In genomic region chr9:85716031-85716877, GRCh38 we compare ENCODE assay signal across 8 cellular contexts. TPM values are rescaled to one million over a fixed set of nuclear protein-coding genes. Genes with fewer than 3 reads are reported as not detected.
A peak's percentile ranks its signal among the peaks of the same experiment; 100 is the strongest.
DNase-seq lines count a peak whose midpoint lies in the region; ATAC-seq and TF ChIP-seq lines count a peak whose summit lies in the region.

No MANE protein-coding gene starts in this region.

- H3K4me1 ChIP-seq in cardiac muscle cell (ENCODE audit: low read depth) = no peaks in the 10 kb centered on the region
- H3K4me1 ChIP-seq in psoas muscle = peaks cover 17% of the 10 kb centered on the region

- H3K27me3 ChIP-seq in cardiac muscle cell (no peaks in the 10 kb centered on the region), psoas muscle (ENCODE audit: insufficient read depth in 3 of 3, low read length in 2 of 3) (no peaks in the 10 kb centered on the region)

- no peak overlapping the region for H3K27ac ChIP-seq in cardiac muscle cell
- H3K27ac ChIP-seq in psoas muscle = peak overlapping the region; percentile 33

- WGBS in psoas muscle, 3 donors = 72 to 83% (median 80%) methylated on average over 5 of the region's 5 CpGs

- peak; percentile 78 for ATAC-seq in HG02885 (IDR thresholded peaks at IDR 0.05; ENCODE audit: poor library complexity, unreplicated experiment)
- peak in 1 of 4 donors; percentile 50 for ATAC-seq in psoas muscle

- H3K9me3 ChIP-seq in cardiac muscle cell (ENCODE audit: low read depth) = no peaks in the 10 kb centered on the region
- no peaks in the 10 kb centered on the region for H3K9me3 ChIP-seq in psoas muscle

- TF ChIP-seq CTCF in cardiac muscle cell (IDR thresholded peaks at IDR 0.05; ENCODE audit: low read depth, low read length) (peak; percentile 15), psoas muscle (IDR thresholded peaks at IDR 0.05) (no peak)

- H3K4me3 ChIP-seq in cardiac muscle cell (no peak overlapping the region), psoas muscle (no peak overlapping the region)

- DNase-seq in cardiac muscle cell (ENCODE audit: low read depth in 1 of 2, low spot score in 1 of 2) (peak in 1 of 2 donors; percentile 11), cardiac septum (ENCODE audit: low spot score) (no peak), SKM-1 treated with dmso at 0.1 percent for 144 hours (lab: John Stamatoyannopoulos, UW; ENCODE audit: unreplicated experiment) (peak; percentile 39), psoas muscle (no peak), COLO668 (lab: John Stamatoyannopoulos, UW; ENCODE audit: unreplicated experiment) (no peak)
- DNase-seq in activated naive CD4-positive, alpha-beta T cell treated with anti-CD3 and anti-CD28 coated beads, Interleukin-2, amount 50 U/mL, for 16 hours = no peak
- no peak for DNase-seq in NK-92 treated with Interleukin-12 subunit alpha and Interleukin-12 subunit beta, amount 100 ng/mL, for 24 hours (lab: John Stamatoyannopoulos, UW)

- intact Hi-C loops in cardiac septum (cut with DNase I) (no loop called here), psoas muscle (cut with DNase I) (no loop called here)

- no peaks in the 10 kb centered on the region for H3K36me3 ChIP-seq in cardiac muscle cell
- H3K36me3 ChIP-seq in psoas muscle (ENCODE audit: insufficient read depth in 1 of 2, low read depth in 1 of 2) = no peaks in the 10 kb centered on the region

RNA-seq across cellular contexts. Expression of gene AGTPBP1, which starts 25.5 kb away (rescaled TPM):
- total RNA-seq in cardiac muscle cell (25.4 and 30.5 TPM in 2 replicates), cardiac septum (39.0 TPM), psoas muscle (10 to 100 TPM; 19.6 to 25.9 (median 21.9) TPM)
- polyA plus RNA-seq in cardiac muscle cell (15.0 and 19.4 TPM in 2 replicates), psoas muscle (10 to 100 TPM in 1 of 3 donors, 1 to 10 TPM in 2; 3.9 to 18.5 (median 6.5) TPM)
